In genomic region chr21:22575165-22575584, GRCh38 we compare ENCODE assay signal across 8 cellular contexts.
DNase-seq lines count a peak whose midpoint lies in the region; ATAC-seq lines count a peak whose summit lies in the region.

No MANE protein-coding gene starts in this region.

- H3K4me1 Mint-ChIP-seq in activated CD4-positive, alpha-beta T cell treated with anti-CD3 and anti-CD28 coated beads, Interleukin-2, amount 10 ng/mL, durations not matched to agents 7 days and 5 days, result no peaks in the 10 kb centered on the region
- no peaks in the 10 kb centered on the region for H3K4me1 Mint-ChIP-seq in immature natural killer cell

- in situ Hi-C loops in ACHN (cut with HindIII; ENCODE audit: low pct_ligation_motif_present, low pct_unique_long_range_greater_than_20kb, low sequenced_read_pairs), result no loop called here

- no peak overlapping the region for H3K4me3 Mint-ChIP-seq in activated CD4-positive, alpha-beta T cell treated with anti-CD3 and anti-CD28 coated beads, Interleukin-2, amount 10 ng/mL, durations not matched to agents 7 days and 5 days
- H3K4me3 Mint-ChIP-seq in immature natural killer cell, result no peak overlapping the region

- peak; percentile 17 for DNase-seq in ACHN
- DNase-seq in HuH-7 (ENCODE audit: low spot score), result peak; percentile 54
- peak; percentile 24 for DNase-seq in NOMO-1 treated with dmso at 0.1 percent for 144 hours (lab: John Stamatoyannopoulos, UW; ENCODE audit: unreplicated experiment)
- DNase-seq in globus pallidus (ENCODE audit: low spot score), result peak; percentile 20
- no peak for DNase-seq in stimulated activated CD4-positive, alpha-beta T cell treated with anti-CD3 and anti-CD28 coated beads, Interleukin-1b, Interleukin-23, amount 100 ng/mL, for 48 hours
- no peak for DNase-seq in sciatic nerve (ENCODE audit: low spot score)
- DNase-seq in activated CD4-positive, alpha-beta T cell treated with anti-CD3 and anti-CD28 coated beads, Interleukin-2, amount 10 ng/mL, durations not matched to agents 7 days and 5 days, result no peak
- no peak for DNase-seq in immature natural killer cell

- no peaks in the 10 kb centered on the region for H3K9me3 Mint-ChIP-seq in activated CD4-positive, alpha-beta T cell treated with anti-CD3 and anti-CD28 coated beads, Interleukin-2, amount 10 ng/mL, durations not matched to agents 7 days and 5 days
- peaks cover 0 to 25% (median 12%) of the 10 kb centered on the region in 6 donors for H3K9me3 Mint-ChIP-seq in immature natural killer cell

- intact Hi-C loops in sciatic nerve (cut with DNase I), result no loop called here

- POLR2A ChIA-PET in activated CD4-positive, alpha-beta T cell treated with anti-CD3 and anti-CD28 coated beads, Interleukin-2, amount 10 ng/mL, durations not matched to agents 7 days and 5 days (lab: Charles Lee), result no interaction called here

- H3K27me3 Mint-ChIP-seq in activated CD4-positive, alpha-beta T cell treated with anti-CD3 and anti-CD28 coated beads, Interleukin-2, amount 10 ng/mL, durations not matched to agents 7 days and 5 days, result no peaks in the 10 kb centered on the region
- H3K27me3 Mint-ChIP-seq in immature natural killer cell (ENCODE audit: low read depth in 3 of 3), result peaks cover 0 to under 1% (median 0%) of the 10 kb centered on the region in 3 donors

- CTCF ChIA-PET in activated CD4-positive, alpha-beta T cell treated with anti-CD3 and anti-CD28 coated beads, Interleukin-2, amount 10 ng/mL, durations not matched to agents 7 days and 5 days (lab: Charles Lee), result no interaction called here

- H3K36me3 Mint-ChIP-seq in activated CD4-positive, alpha-beta T cell treated with anti-CD3 and anti-CD28 coated beads, Interleukin-2, amount 10 ng/mL, durations not matched to agents 7 days and 5 days (ENCODE audit: low read depth), result no peaks in the 10 kb centered on the region
- peaks cover 0 to 3% (median 0%) of the 10 kb centered on the region in 3 donors for H3K36me3 Mint-ChIP-seq in immature natural killer cell

- H3K27ac Mint-ChIP-seq in activated CD4-positive, alpha-beta T cell treated with anti-CD3 and anti-CD28 coated beads, Interleukin-2, amount 10 ng/mL, durations not matched to agents 7 days and 5 days, result no peak overlapping the region
- no peak overlapping the region for H3K27ac Mint-ChIP-seq in immature natural killer cell

- ATAC-seq in sciatic nerve, result no peak

Comparison
In these comparisons a context has a peak if more than half of its experiments do, and no peak if none do; other contexts are left out.
1. DNase-seq: peak in ACHN (single experiment), HuH-7 (single experiment), NOMO-1 treated with dmso at 0.1 percent for 144 hours (single experiment) and globus pallidus (single experiment); none in stimulated activated CD4-positive, alpha-beta T cell treated with anti-CD3 and anti-CD28 coated beads, Interleukin-1b, Interleukin-23, amount 100 ng/mL, for 48 hours (single experiment), sciatic nerve (single experiment), activated CD4-positive, alpha-beta T cell treated with anti-CD3 and anti-CD28 coated beads, Interleukin-2, amount 10 ng/mL, durations not matched to agents 7 days and 5 days (single experiment) and immature natural killer cell (0 of 3).